8 cellular contexts compared by ENCODE assay signal in the genomic region with DNA sequence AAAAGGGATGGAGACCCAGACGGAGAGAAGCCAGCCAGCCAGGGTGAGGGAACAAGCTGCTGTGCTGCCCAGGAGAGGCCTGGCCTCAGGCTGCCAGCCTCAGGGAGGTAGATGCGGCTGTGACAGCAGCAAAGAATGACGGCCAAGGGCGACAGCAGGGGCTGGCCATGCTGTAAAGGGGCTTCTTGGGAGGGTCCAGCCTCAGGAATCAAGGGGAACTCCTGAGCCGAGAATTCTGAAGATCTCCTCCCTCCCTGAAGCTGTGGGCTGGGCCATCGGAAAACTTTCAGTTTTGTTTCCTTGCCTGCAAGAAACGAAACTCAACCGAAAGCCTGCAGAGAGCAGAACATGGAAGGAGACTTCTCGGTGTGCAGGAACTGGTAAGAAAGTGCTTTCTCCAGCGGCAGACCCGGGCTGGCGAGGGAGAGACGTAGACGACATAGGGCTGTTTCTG. TPM values are rescaled to one million over a fixed set of nuclear protein-coding genes. Genes with fewer than 3 reads are reported as not detected.
A peak's percentile ranks its signal among the peaks of the same experiment; 100 is the strongest.
DNase-seq lines count a peak whose midpoint lies in the region; ATAC-seq and TF ChIP-seq lines count a peak whose summit lies in the region.

A gene with protein sequence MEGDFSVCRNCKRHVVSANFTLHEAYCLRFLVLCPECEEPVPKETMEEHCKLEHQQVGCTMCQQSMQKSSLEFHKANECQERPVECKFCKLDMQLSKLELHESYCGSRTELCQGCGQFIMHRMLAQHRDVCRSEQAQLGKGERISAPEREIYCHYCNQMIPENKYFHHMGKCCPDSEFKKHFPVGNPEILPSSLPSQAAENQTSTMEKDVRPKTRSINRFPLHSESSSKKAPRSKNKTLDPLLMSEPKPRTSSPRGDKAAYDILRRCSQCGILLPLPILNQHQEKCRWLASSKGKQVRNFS (plus strand): TSS at position 316 of the 454 bp plus-strand sequence. CDS start 33 bp downstream, at position 349.

- H3K4ac ChIP-seq in trophoblast cell (ENCODE audit: low read depth, low read length), result no peak within 1 kb of the TSS

- H3K4me1 Mint-ChIP-seq in Calu3 (ENCODE audit: low read depth, unreplicated experiment), result peaks cover 25% of the 10 kb centered on the region

- peaks cover 2% of the 10 kb centered on the region for H3K79me2 ChIP-seq in trophoblast cell (ENCODE audit: control insufficient read depth, insufficient read depth, low read length, poor library complexity)

- H3K4me2 ChIP-seq in trophoblast cell (ENCODE audit: low read length), result no peak within 1 kb of the TSS

- H3K4me3 Mint-ChIP-seq in Calu3 (ENCODE audit: low read depth, unreplicated experiment), result peak within 1 kb of the TSS; percentile 84

- peak within 1 kb of the TSS; percentile 32 for H4K91ac ChIP-seq in trophoblast cell (ENCODE audit: low read depth, low read length)

- peaks cover 3% of the 10 kb centered on the region for H3K27me3 ChIP-seq in trophoblast cell (ENCODE audit: insufficient read depth, low read length)

- peak within 1 kb of the TSS; percentile 67 for H2BK12ac ChIP-seq in trophoblast cell (ENCODE audit: low read length)

- H3K36me3 ChIP-seq in trophoblast cell (ENCODE audit: control insufficient read depth in 1 of 2, insufficient read depth in 2 of 2, low read length in 2 of 2), result no peaks in the 10 kb centered on the region

- H2BK120ac ChIP-seq in trophoblast cell (ENCODE audit: insufficient read depth, low read length, poor library complexity), result peak within 1 kb of the TSS; percentile 19

- H2AK5ac ChIP-seq in trophoblast cell (ENCODE audit: low read length), result no peak within 1 kb of the TSS

- peaks cover 12 to 19% of the 10 kb centered on the region in 2 experiments for H3K4me1 ChIP-seq in trophoblast cell (ENCODE audit: control insufficient read depth in 1 of 2, insufficient read depth in 2 of 2, low read length in 2 of 2)

- no peak for ATAC-seq in GM19452 (IDR thresholded peaks at IDR 0.05; ENCODE audit: unreplicated experiment)

- H3K9ac ChIP-seq in trophoblast cell (ENCODE audit: low read length), result no peak within 1 kb of the TSS

- CTCF ChIA-PET in Calu3 (lab: Charles Lee), result interaction anchor here (0.6 kb wide), 1 partner anchor 34 kb away, joined by 5 read pairs; no protein-coding TSS in a partner anchor

- intact Hi-C loops in Calu3 (cut with micrococcal nuclease; ENCODE audit: unreplicated experiment), result no loop called here

- H3K36me3 Mint-ChIP-seq in Calu3 (ENCODE audit: insufficient read depth, unreplicated experiment), result peaks cover 15% of the 10 kb centered on the region

- TF ChIP-seq CTCF in Calu3 (IDR thresholded peaks at IDR 0.05; ENCODE audit: unreplicated experiment), result no peak
- no peak for TF ChIP-seq CTCF in fibroblast of pulmonary artery (IDR thresholded peaks at IDR 0.05; ENCODE audit: low read length, missing control alignments)

- no peak within 1 kb of the TSS for H3K23ac ChIP-seq in trophoblast cell (ENCODE audit: low read length)

- in situ Hi-C loops in ACHN (cut with HindIII; ENCODE audit: low pct_ligation_motif_present, low pct_unique_long_range_greater_than_20kb, low sequenced_read_pairs), result no loop called here

- H3K79me1 ChIP-seq in trophoblast cell (ENCODE audit: low read length), result peaks cover 20% of the 10 kb centered on the region

- WGBS in trophoblast cell (ENCODE audit: extremely low coverage, insufficient coverage, insufficient read length), result no CpG with 5 or more reads among the region's 14 CpGs

- no TSS peak for BruUV-seq in Calu3 (replicated peaks; lab: Mats Ljungman, UMichigan)

- H3K9me3 Mint-ChIP-seq in Calu3 (ENCODE audit: low read depth, unreplicated experiment), result no peaks in the 10 kb centered on the region

- peaks cover 13% of the 10 kb centered on the region for H3K27me3 Mint-ChIP-seq in Calu3 (ENCODE audit: unreplicated experiment)

- H4K12ac ChIP-seq in trophoblast cell (ENCODE audit: low read depth, low read length), result no peak within 1 kb of the TSS

- H3K9me3 ChIP-seq in trophoblast cell (ENCODE audit: insufficient read depth, low read depth, low read length), result peaks cover 2% of the 10 kb centered on the region

- H2BK5ac ChIP-seq in trophoblast cell (ENCODE audit: low read depth, low read length, poor library complexity), result no peak within 1 kb of the TSS

- H3K18ac ChIP-seq in trophoblast cell (ENCODE audit: low read length), result no peak within 1 kb of the TSS

- H2AFZ ChIP-seq in trophoblast cell (ENCODE audit: insufficient read depth, low read length, poor library complexity), result no peak within 1 kb of the TSS

- H4K8ac ChIP-seq in trophoblast cell (ENCODE audit: low read depth, low read length), result no peak within 1 kb of the TSS

- H3K27ac ChIP-seq in trophoblast cell (ENCODE audit: low read depth, low read length), result no peak within 1 kb of the TSS

- DNase-seq in Calu3, result peak; percentile 21
- peak; percentile 24 for DNase-seq in LoVo (ENCODE audit: low spot score)
- DNase-seq in activated T-cell treated with anti-CD3 and anti-CD28 coated beads for 24 hours (ENCODE audit: low read depth), result peak; percentile 35
- peak; percentile 70 for DNase-seq in fibroblast of pulmonary artery (ENCODE audit: low read depth)
- DNase-seq in trophoblast cell, result peak in 1 of 2 donors; percentile 35
- no peak for DNase-seq in ACHN
- DNase-seq in NCI-H446 (lab: John Stamatoyannopoulos, UW), result no peak

- peak within 1 kb of the TSS; percentile 91 for H3K27ac Mint-ChIP-seq in Calu3 (ENCODE audit: unreplicated experiment)

- H3K14ac ChIP-seq in trophoblast cell (ENCODE audit: low read length), result peak within 1 kb of the TSS; percentile 6

- H3K4me3 ChIP-seq in fibroblast of pulmonary artery (replicated peaks; ENCODE audit: low read depth, low read length) (peak within 1 kb of the TSS; percentile 70), trophoblast cell (ENCODE audit: low read depth, low read length) (no peak within 1 kb of the TSS)

RNA-seq across cellular contexts. Expression of the gene that starts here (rescaled TPM):
- total RNA-seq in Calu3 (2022), result 57.1 and 168 TPM in 2 replicates
- polyA plus RNA-seq in trophoblast cell (2013), result 0.35 and 0.53 TPM in 2 replicates

Comparison
In these comparisons a context has a peak if more than half of its experiments do, and no peak if none do; other contexts are left out.
1. DNase-seq: peak in Calu3 (single experiment), LoVo (single experiment), activated T-cell treated with anti-CD3 and anti-CD28 coated beads for 24 hours (single experiment) and fibroblast of pulmonary artery (single experiment); none in ACHN (single experiment) and NCI-H446 (0 of 2).